ENCODE assay signal across 24 cellular contexts in the genomic region with DNA sequence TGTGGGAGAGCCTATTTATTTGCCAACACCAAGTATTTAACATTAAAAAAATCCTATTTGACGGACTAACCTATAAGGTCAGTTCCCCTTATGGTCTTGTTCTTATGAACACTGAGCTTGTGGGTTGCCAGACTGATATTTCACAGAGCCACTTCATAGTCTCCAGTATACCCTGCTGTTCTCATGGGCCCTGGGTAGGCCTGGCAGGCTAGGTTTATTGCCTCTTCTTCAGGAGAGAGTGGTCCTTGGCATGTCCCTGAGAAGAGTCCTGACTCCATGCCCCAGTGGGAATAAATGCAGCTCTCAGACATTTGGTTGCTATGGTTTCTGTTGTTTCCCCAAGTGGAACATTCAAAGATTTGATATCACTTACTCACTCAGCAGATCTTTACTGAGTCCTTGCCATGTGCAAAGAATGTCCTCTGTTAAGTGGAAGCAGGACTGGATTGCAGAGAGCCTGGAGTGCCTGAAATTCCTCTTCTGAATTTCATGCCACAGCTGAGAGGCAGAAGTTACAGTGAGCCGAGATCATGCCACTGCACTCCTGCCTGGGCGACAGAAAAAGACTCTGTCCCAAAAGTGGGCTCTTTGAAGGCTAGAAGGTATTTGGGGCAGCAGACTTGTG. TPM values are rescaled to one million over a fixed set of nuclear protein-coding genes. Genes with fewer than 3 reads are reported as not detected.
DNase-seq lines count a peak whose midpoint lies in the region; ATAC-seq and TF ChIP-seq lines count a peak whose summit lies in the region.
"Had no signal": no experiment of that assay in that cellular context is flagged by ENCODE, and none has a peak within 500 bp of the region (broad histone marks: within the 10 kb centered on the region; RNA-seq: fewer than 3 reads in every experiment).

No MANE protein-coding gene starts in this region.

- CTCF ChIA-PET in Calu3 (lab: Charles Lee), result no interaction called here

- no peaks in the 10 kb centered on the region for H3K9me3 ChIP-seq in NT2/D1 (ENCODE audit: insufficient read depth, low read length)
- no peaks in the 10 kb centered on the region for H3K9me3 ChIP-seq in heart left ventricle
- no peaks in the 10 kb centered on the region for H3K9me3 ChIP-seq in mesodermal cell (ENCODE audit: control insufficient read depth, low read length)
- H3K9me3 ChIP-seq: ascending aorta, transverse colon had no signal

- H3K4me1 ChIP-seq in NT2/D1 (ENCODE audit: insufficient read depth, insufficient read length), result no peaks in the 10 kb centered on the region
- H3K4me1 ChIP-seq in heart left ventricle, result peaks cover 0 to 25% (median 0%) of the 10 kb centered on the region in 12 donors
- peaks cover 12% of the 10 kb centered on the region for H3K4me1 ChIP-seq in mesodermal cell (ENCODE audit: control insufficient read depth, insufficient read depth, low read length, poor library complexity, severe bottlenecking)
- H3K4me1 ChIP-seq: ascending aorta, neural progenitor cell, transverse colon had no signal

- TF ChIP-seq CTCF in Calu3 (IDR thresholded peaks at IDR 0.05; ENCODE audit: unreplicated experiment) (no peak), heart left ventricle (IDR thresholded peaks at IDR 0.05) (no peak), glutamatergic neuron (IDR thresholded peaks at IDR 0.05; ENCODE audit: partially characterized antibody, unreplicated experiment) (no peak)

- peaks cover 9% of the 10 kb centered on the region for H3K27me3 Mint-ChIP-seq in Calu3 (ENCODE audit: unreplicated experiment)
- H3K27me3 Mint-ChIP-seq in glutamatergic neuron (ENCODE audit: unreplicated experiment), result peaks cover 4% of the 10 kb centered on the region

- H3K4me3 Mint-ChIP-seq in Calu3 (ENCODE audit: low read depth, unreplicated experiment) (no peak overlapping the region), glutamatergic neuron (ENCODE audit: unreplicated experiment) (no peak overlapping the region)
- H3K4me3 Mint-ChIP-seq: activated naive CD4-positive, alpha-beta T cell treated with anti-CD3 and anti-CD28 coated beads, Interleukin-2, amount 10 ng/mL, durations not matched to agents 7 days and 5 days; CD4-positive, alpha-beta T cell; mesothelial cell of epicardium; neural progenitor cell had no signal

- WGBS in heart left ventricle, 4 donors, result 36 to 40% (median 37%) methylated on average over 3 of the region's 3 CpGs
- WGBS in mesodermal cell (ENCODE audit: insufficient coverage in 2 of 2), 2 experiments, result 67 to 90% methylated on average over 3 of the region's 3 CpGs

- peak overlapping the region in 11 of 12 donors; percentile 55 to 94 (median 82) for H3K27ac ChIP-seq in heart left ventricle
- H3K27ac ChIP-seq in mesodermal cell (ENCODE audit: low read depth, low read length, severe bottlenecking), result peak overlapping the region; percentile 77
- H3K27ac ChIP-seq: ascending aorta, neural progenitor cell, transverse colon had no signal

- no peaks in the 10 kb centered on the region for H3K36me3 ChIP-seq in NT2/D1 (ENCODE audit: insufficient read depth, insufficient read length, low read length)
- no peaks in the 10 kb centered on the region for H3K36me3 ChIP-seq in heart left ventricle
- H3K36me3 ChIP-seq in mesodermal cell (ENCODE audit: control insufficient read depth, insufficient read depth, low read length), result no peaks in the 10 kb centered on the region
- H3K36me3 ChIP-seq: ascending aorta, neural progenitor cell, transverse colon had no signal

- H3K27ac Mint-ChIP-seq in Calu3 (ENCODE audit: unreplicated experiment), result peak overlapping the region; percentile 24
- H3K27ac Mint-ChIP-seq in glutamatergic neuron (ENCODE audit: unreplicated experiment), result no peak overlapping the region
- H3K27ac Mint-ChIP-seq: activated naive CD4-positive, alpha-beta T cell treated with anti-CD3 and anti-CD28 coated beads, Interleukin-2, amount 10 ng/mL, durations not matched to agents 7 days and 5 days; CD4-positive, alpha-beta T cell; mesothelial cell of epicardium; neural progenitor cell had no signal

- BruUV-seq in Calu3 (replicated peaks; lab: Mats Ljungman, UMichigan), result no TSS peak

- H3K4me3 ChIP-seq in NT2/D1 (ENCODE audit: insufficient read length, low read depth), result no peak overlapping the region
- peak overlapping the region; percentile 15 to 63 (median 54) for H3K4me3 ChIP-seq in heart left ventricle
- H3K4me3 ChIP-seq in mesodermal cell (ENCODE audit: extremely low read depth, insufficient read depth, low read length, poor library complexity, severe bottlenecking), result no peak overlapping the region
- H3K4me3 ChIP-seq: ascending aorta, neural progenitor cell, transverse colon had no signal

- H3K9me3 Mint-ChIP-seq in Calu3 (ENCODE audit: low read depth, unreplicated experiment) (no peaks in the 10 kb centered on the region), glutamatergic neuron (ENCODE audit: unreplicated experiment) (no peaks in the 10 kb centered on the region)
- H3K9me3 Mint-ChIP-seq: activated naive CD4-positive, alpha-beta T cell treated with anti-CD3 and anti-CD28 coated beads, Interleukin-2, amount 10 ng/mL, durations not matched to agents 7 days and 5 days; CD4-positive, alpha-beta T cell; mesothelial cell of epicardium; neural progenitor cell had no signal

- ATAC-seq in heart left ventricle (peak; percentile 80 to 88 (median 85)), GM18502 (IDR thresholded peaks at IDR 0.05; ENCODE audit: poor library complexity, unreplicated experiment) (no peak)
- ATAC-seq: stimulated activated naive CD8-positive, alpha-beta T cell treated with anti-CD3 and anti-CD28 coated beads, Interleukin-15, Interleukin-2, amounts not matched to agents 100 U/mL and 50 U/mL, for 24 hours had no signal

- TF ChIP-seq POLR2A in heart left ventricle (IDR thresholded peaks at IDR 0.05), result no peak

- H3K36me3 Mint-ChIP-seq in Calu3 (ENCODE audit: insufficient read depth, unreplicated experiment), result no peaks in the 10 kb centered on the region
- H3K36me3 Mint-ChIP-seq in glutamatergic neuron (ENCODE audit: unreplicated experiment), result no peaks in the 10 kb centered on the region
- H3K36me3 Mint-ChIP-seq: activated naive CD4-positive, alpha-beta T cell treated with anti-CD3 and anti-CD28 coated beads, Interleukin-2, amount 10 ng/mL, durations not matched to agents 7 days and 5 days; mesothelial cell of epicardium; neural progenitor cell had no signal

- intact Hi-C loops in Calu3 (cut with micrococcal nuclease; ENCODE audit: unreplicated experiment) (no loop called here), heart left ventricle (cut with DNase I) (loop anchor here in 1 of 10 donors (5.0 kb wide), 1 partner anchor 81 kb away; no protein-coding TSS in a partner anchor)

- H3K4me1 Mint-ChIP-seq in Calu3 (ENCODE audit: low read depth, unreplicated experiment) (peaks cover 16% of the 10 kb centered on the region), glutamatergic neuron (ENCODE audit: low read depth, unreplicated experiment) (no peaks in the 10 kb centered on the region)
- H3K4me1 Mint-ChIP-seq: activated naive CD4-positive, alpha-beta T cell treated with anti-CD3 and anti-CD28 coated beads, Interleukin-2, amount 10 ng/mL, durations not matched to agents 7 days and 5 days; neural progenitor cell had no signal

- H3K27me3 ChIP-seq in NT2/D1 (ENCODE audit: insufficient read depth, insufficient read length) (no peaks in the 10 kb centered on the region), heart left ventricle (no peaks in the 10 kb centered on the region)
- H3K27me3 ChIP-seq: ascending aorta, neural progenitor cell, transverse colon had no signal

- DNase-seq in Calu3 (no peak), NT2/D1 (ENCODE audit: low read depth, low spot score) (peak; percentile 1), heart left ventricle (peak in 1 of 5 donors; percentile 16), Kasumi-1 (lab: John Stamatoyannopoulos, UW) (no peak), glutamatergic neuron (no peak)
- DNase-seq in stimulated activated naive CD4-positive, alpha-beta T cell treated with Interleukin-2 at 50 U/mL for 16 hours (lab: John Stamatoyannopoulos, UW), result no peak
- DNase-seq: ACHN; activated CD4-positive, alpha-beta T cell treated with anti-CD3 and anti-CD28 coated beads, Interleukin-2, amount 50 U/mL, for 48 hours; activated naive CD4-positive, alpha-beta T cell treated with anti-CD3 and anti-CD28 coated beads, Interleukin-2, amount 10 ng/mL, durations not matched to agents 7 days and 5 days; activated T-cell treated with anti-CD3 and anti-CD28 coated beads, Interleukin-2, amount 50 U/mL, for 1 hour; CD4-positive, alpha-beta T cell; cortex of kidney; IMR-90; NCI-H2081; NCI-H524 treated with DMSO at 0.1 percent for 48 hours; retina; stimulated activated naive CD8-positive, alpha-beta T cell treated with anti-CD3 and anti-CD28 coated beads, Interleukin-15, Interleukin-2, amounts not matched to agents 100 U/mL and 50 U/mL, for 24 hours; transverse colon had no signal

- H3K9ac ChIP-seq in NT2/D1 (ENCODE audit: insufficient read length, low read depth), result no peak overlapping the region
- H3K9ac ChIP-seq: neural progenitor cell had no signal

RNA-seq across cellular contexts. Expression of a gene that starts 15.7 kb away (rescaled TPM):
- total RNA-seq in Calu3 (2022) (7.5 and 8.6 TPM in 2 replicates), heart left ventricle (100 to 1,000 TPM in 6 of 9 donors, 10 to 100 TPM in 3; 66.0 to 181 (median 112) TPM), glutamatergic neuron (ENCODE audit: unreplicated experiment) (not detected)
- polyA plus RNA-seq in heart left ventricle, result 10 to 100 TPM; 22.1 to 54.5 TPM
- not detected for polyA plus RNA-seq in mesodermal cell (2013, experiment 1 of 2)
- 0.15 TPM for polyA plus RNA-seq in mesodermal cell (2013, experiment 2 of 2)
- total RNA-seq: ascending aorta; CD4-positive, alpha-beta T cell; IMR-90; mesothelial cell of epicardium; T-helper 1 cell treated with Interleukin-12 subunit alpha and Interleukin-12 subunit beta and Interleukin-4 antibody, amounts not matched to agents 30 ng/mL and 1 ng/mL, for 36 hours had no signal
- polyA plus RNA-seq: IMR-90 had no signal

Comparison
In these comparisons a context has a peak if more than half of its experiments do, and no peak if none do; other contexts are left out.
1. H3K4me3 ChIP-seq: peak in heart left ventricle (12 of 12); none in NT2/D1 (single experiment) and mesodermal cell (single experiment).